8 cellular contexts compared by ENCODE assay signal in genomic region chr19:7943444-7944176, GRCh38. TPM values are rescaled to one million over a fixed set of nuclear protein-coding genes. Genes with fewer than 3 reads are reported as not detected.
DNase-seq lines count a peak whose midpoint lies in the region; ATAC-seq and TF ChIP-seq lines count a peak whose summit lies in the region.

A gene with protein sequence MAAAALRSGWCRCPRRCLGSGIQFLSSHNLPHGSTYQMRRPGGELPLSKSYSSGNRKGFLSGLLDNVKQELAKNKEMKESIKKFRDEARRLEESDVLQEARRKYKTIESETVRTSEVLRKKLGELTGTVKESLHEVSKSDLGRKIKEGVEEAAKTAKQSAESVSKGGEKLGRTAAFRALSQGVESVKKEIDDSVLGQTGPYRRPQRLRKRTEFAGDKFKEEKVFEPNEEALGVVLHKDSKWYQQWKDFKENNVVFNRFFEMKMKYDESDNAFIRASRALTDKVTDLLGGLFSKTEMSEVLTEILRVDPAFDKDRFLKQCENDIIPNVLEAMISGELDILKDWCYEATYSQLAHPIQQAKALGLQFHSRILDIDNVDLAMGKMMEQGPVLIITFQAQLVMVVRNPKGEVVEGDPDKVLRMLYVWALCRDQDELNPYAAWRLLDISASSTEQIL (minus strand): TSS chr19:7943666. CDS start chr19:7943651, 15 bp downstream.

- peak within 1 kb of the TSS; percentile 88 to 92 for H3K27ac Mint-ChIP-seq in natural killer cell treated with Interleukin-12 subunit alpha and Interleukin-12 subunit beta and Interleukin-15 and Interleukin-18, amount 100 ng/mL, for 72 hours

- peak within 1 kb of the TSS; percentile 97 for H3K4me3 Mint-ChIP-seq in natural killer cell treated with Interleukin-12 subunit alpha and Interleukin-12 subunit beta and Interleukin-15 and Interleukin-18, amount 100 ng/mL, for 72 hours

- peaks cover 23 to 25% of the 10 kb centered on the region in 2 donors for H3K4me1 Mint-ChIP-seq in natural killer cell treated with Interleukin-12 subunit alpha and Interleukin-12 subunit beta and Interleukin-15 and Interleukin-18, amount 100 ng/mL, for 72 hours (ENCODE audit: low read depth in 2 of 2)

- TF ChIP-seq CTCF in fibroblast of pulmonary artery (IDR thresholded peaks at IDR 0.05; ENCODE audit: low read length, missing control alignments) = no peak

- DNase-seq in ELF-1 (ENCODE audit: low read depth, low spot score) = peak; percentile 100
- peak; percentile 99 for DNase-seq in H7
- peak; percentile 100 for DNase-seq in M059J (ENCODE audit: low read depth)
- peak; percentile 99 for DNase-seq in SHP77 (lab: John Stamatoyannopoulos, UW)
- DNase-seq in activated effector memory CD4-positive, alpha-beta T cell treated with Interleukin-2 at 50 U/mL for 16 hours = peak; percentile 99
- peak; percentile 100 for DNase-seq in fibroblast of pulmonary artery (ENCODE audit: low read depth)
- DNase-seq in natural killer cell treated with Interleukin-12 subunit alpha and Interleukin-12 subunit beta and Interleukin-15 and Interleukin-18, amount 100 ng/mL, for 72 hours (ENCODE audit: low spot score) = peak; percentile 99
- DNase-seq in stimulated activated naive CD8-positive, alpha-beta T cell treated with anti-CD3 and anti-CD28 coated beads, Interleukin-15, Interleukin-2, amounts not matched to agents 100 U/mL and 50 U/mL, for 24 hours = peak; percentile 98

- H3K36me3 ChIP-seq in H7 (replicated peaks; ENCODE audit: control insufficient read depth, insufficient read depth, low read length) = peaks cover 8% of the 10 kb centered on the region

- peak within 1 kb of the TSS; percentile 91 for H3K4me3 ChIP-seq in H7 (ENCODE audit: insufficient read depth, low read depth, low read length)
- peak within 1 kb of the TSS; percentile 96 for H3K4me3 ChIP-seq in fibroblast of pulmonary artery (replicated peaks; ENCODE audit: low read depth, low read length)

- H3K36me3 Mint-ChIP-seq in natural killer cell treated with Interleukin-12 subunit alpha and Interleukin-12 subunit beta and Interleukin-15 and Interleukin-18, amount 100 ng/mL, for 72 hours = peaks cover 5% of the 10 kb centered on the region

- ATAC-seq in natural killer cell treated with Interleukin-12 subunit alpha and Interleukin-12 subunit beta and Interleukin-15 and Interleukin-18, amount 100 ng/mL, for 72 hours = peak; percentile 99 to 100
- ATAC-seq in stimulated activated naive CD8-positive, alpha-beta T cell treated with anti-CD3 and anti-CD28 coated beads, Interleukin-15, Interleukin-2, amounts not matched to agents 100 U/mL and 50 U/mL, for 24 hours = peak; percentile 99

- H3K27me3 ChIP-seq in H7 (ENCODE audit: control insufficient read depth, insufficient read depth, low read length) = no peaks in the 10 kb centered on the region

- no peaks in the 10 kb centered on the region for H3K27me3 Mint-ChIP-seq in natural killer cell treated with Interleukin-12 subunit alpha and Interleukin-12 subunit beta and Interleukin-15 and Interleukin-18, amount 100 ng/mL, for 72 hours

- H3K9me3 Mint-ChIP-seq in natural killer cell treated with Interleukin-12 subunit alpha and Interleukin-12 subunit beta and Interleukin-15 and Interleukin-18, amount 100 ng/mL, for 72 hours = no peaks in the 10 kb centered on the region

RNA-seq across cellular contexts. Expression of the gene that starts here (rescaled TPM):
- 110 and 131 TPM in 2 replicates for total RNA-seq in H7 (2014; rRNA removed; shearing (Covaris generic))
- total RNA-seq in M059J (2014; rRNA removed; shearing (Covaris generic)) = 41.4 and 57.6 TPM in 2 replicates
- 100 to 1,000 TPM in 1 of 2 donors, 10 to 100 TPM in 1; 76.0 to 126 TPM for total RNA-seq in natural killer cell treated with Interleukin-12 subunit alpha and Interleukin-12 subunit beta and Interleukin-15 and Interleukin-18, amount 100 ng/mL, for 72 hours

Comparison
In these comparisons a context has a peak if more than half of its experiments do, and no peak if none do; other contexts are left out.
1. Peak in every context shown above with its lines: DNase-seq, ATAC-seq and H3K4me3 ChIP-seq.